Comparison of ENCODE assay signal across 16 cellular contexts in the genomic region with DNA sequence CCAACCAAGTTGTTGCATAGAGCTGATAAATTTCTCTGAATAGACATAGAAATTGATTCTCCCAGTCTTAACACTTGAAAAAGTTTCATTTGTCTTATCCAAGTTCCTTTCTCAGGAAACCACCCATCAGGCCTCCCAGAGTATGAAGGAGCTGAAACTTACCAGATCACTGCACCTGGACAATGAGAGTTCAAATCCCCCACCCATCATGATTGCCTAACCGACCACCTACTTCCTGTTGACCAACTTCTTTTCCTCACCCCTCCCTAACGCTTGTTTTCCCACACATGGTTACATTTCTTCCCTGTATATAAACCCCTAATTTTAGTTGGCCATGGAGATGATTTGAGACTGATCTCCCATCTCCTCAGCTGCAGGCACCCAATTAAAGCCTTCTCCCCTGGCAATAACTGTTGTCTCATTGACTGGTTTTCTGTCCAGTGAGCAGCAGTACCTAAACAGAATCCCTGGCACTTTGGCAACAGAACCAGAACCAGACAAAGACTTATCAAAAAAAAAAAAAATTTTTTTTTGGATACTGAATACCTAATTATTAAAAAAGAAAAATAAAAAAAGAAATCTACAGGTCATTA.
A peak's percentile ranks its signal among the peaks of the same experiment; 100 is the strongest.
DNase-seq lines count a peak whose midpoint lies in the region; ATAC-seq, FAIRE-seq and TF ChIP-seq lines count a peak whose summit lies in the region.
"Had no signal": no experiment of that assay in that cellular context is flagged by ENCODE, and none has a peak within 500 bp of the region (broad histone marks: within the 10 kb centered on the region; RNA-seq: fewer than 3 reads in every experiment).

No MANE protein-coding gene starts in this region.

- H3K9ac ChIP-seq in HepG2 (ENCODE audit: insufficient read depth, low read depth, low read length): no peak overlapping the region
- H3K9ac ChIP-seq: BLaER1 treated with 17β-estradiol and CSF1 and Interleukin-3, amounts not matched to agents 10 nM and 100 nM had no signal

- H3K36me3 ChIP-seq in HepG2 (replicated peaks in 1 of 2; ENCODE audit: control insufficient read depth in 1 of 2, insufficient read depth in 2 of 2, low read length in 2 of 2): no peaks in the 10 kb centered on the region
- no peaks in the 10 kb centered on the region for H3K36me3 ChIP-seq in right lobe of liver

- TF ChIP-seq EP300 in HepG2 (IDR thresholded peaks at IDR 0.05; ENCODE audit: low read depth in 2 of 2, low read length in 2 of 2) (no peak), HepG2 (CRISPR knock-in tag; IDR thresholded peaks at IDR 0.05; ENCODE audit: borderline replicate concordance) (no peak)

- no peaks in the 10 kb centered on the region for H3K27me3 ChIP-seq in HepG2 (ENCODE audit: control insufficient read depth in 1 of 2, insufficient read depth in 2 of 2, low read length in 2 of 2)
- no peaks in the 10 kb centered on the region for H3K27me3 ChIP-seq in right lobe of liver
- H3K27me3 ChIP-seq: BLaER1 treated with 17β-estradiol and CSF1 and Interleukin-3, amounts not matched to agents 10 nM and 100 nM had no signal

- BruUV-seq in HepG2 (replicated peaks; lab: Mats Ljungman, UMichigan): no TSS peak

- H3K4me2 ChIP-seq in HepG2 (ENCODE audit: low read depth, low read length): no peak overlapping the region
- H3K4me2 ChIP-seq: BLaER1 treated with 17β-estradiol and CSF1 and Interleukin-3, amounts not matched to agents 10 nM and 100 nM; GM23338 had no signal

- ATAC-seq in HepG2 (no peak), right lobe of liver (no peak)
- ATAC-seq: CD8-positive, alpha-beta T cell; GM23338 had no signal

- intact Hi-C loops in HepG2 (cut with micrococcal nuclease; ENCODE audit: unreplicated experiment): no loop called here
- intact Hi-C loops in right lobe of liver (cut with DNase I): loop anchor here in 1 of 2 donors (10.0 kb wide), 1 partner anchor 90 kb away; no protein-coding TSS in a partner anchor

- no peak for FAIRE-seq in HepG2 (lab: Jason Lieb, UNC)
- FAIRE-seq: G401.6, GM12892, GM18507, H54 had no signal

- H3K9me3 ChIP-seq in HepG2 (ENCODE audit: low read length) (peaks cover 12% of the 10 kb centered on the region), right lobe of liver (no peaks in the 10 kb centered on the region)

- CTCF ChIA-PET in HepG2 (lab: Yijun Ruan, JAX; ENCODE audit: low intra/inter-chr PET ratio, low total read pairs): no interaction called here

- H3K4me1 ChIP-seq in HepG2 (ENCODE audit: insufficient read depth, low read length): peaks cover 16% of the 10 kb centered on the region
- H3K4me1 ChIP-seq in right lobe of liver: no peaks in the 10 kb centered on the region
- H3K4me1 ChIP-seq: BLaER1 treated with 17β-estradiol and CSF1 and Interleukin-3, amounts not matched to agents 10 nM and 100 nM had no signal

- DNase-seq in HepG2 (ENCODE audit: low spot score) (no peak), right lobe of liver (no peak), MV-4-11 (lab: John Stamatoyannopoulos, UW) (peak; percentile 57), epithelial cell of esophagus (ENCODE audit: low read depth) (peak; percentile 27), NCI-H510A (lab: John Stamatoyannopoulos, UW) (no peak)
- no peak for DNase-seq in stimulated activated naive CD4-positive, alpha-beta T cell treated with Interleukin-2 at 50 U/mL for 16 hours (lab: John Stamatoyannopoulos, UW)
- DNase-seq in activated CD4-positive, alpha-beta T cell treated with anti-CD3 and anti-CD28 coated beads for 4 hours: no peak
- DNase-seq: CD8-positive, alpha-beta T cell; DMS 273 treated with DMSO at 0.1 percent for 48 hours; HCEC 1CT had no signal

- H3K27ac ChIP-seq in HepG2 (ENCODE audit: extremely low read length, insufficient read depth, low read length) (no peak overlapping the region), right lobe of liver (no peak overlapping the region)
- H3K27ac ChIP-seq: BLaER1 treated with 17β-estradiol and CSF1 and Interleukin-3, amounts not matched to agents 10 nM and 100 nM had no signal

- TF ChIP-seq CTCF in HepG2 (CRISPR knock-in tag; IDR thresholded peaks at IDR 0.05) (no peak), right lobe of liver (IDR thresholded peaks at IDR 0.05) (no peak), epithelial cell of esophagus (IDR thresholded peaks at IDR 0.05; ENCODE audit: insufficient read depth, low read depth, low read length, missing control alignments) (no peak)

- H2AFZ ChIP-seq in HepG2 (ENCODE audit: low read length): no peak overlapping the region
- H2AFZ ChIP-seq: GM23338 had no signal

- H4K20me1 ChIP-seq in HepG2 (ENCODE audit: insufficient read depth, low read length): no peaks in the 10 kb centered on the region

- TF ChIP-seq POLR2A in HepG2 (IDR thresholded peaks at IDR 0.05; ENCODE audit: insufficient read depth in 1 of 2, low read depth in 2 of 2, low read length in 2 of 2): no peak
- TF ChIP-seq POLR2A in right lobe of liver (IDR thresholded peaks at IDR 0.05): no peak

- H3K4me3 ChIP-seq in HepG2 (replicated peaks in 1 of 3; ENCODE audit: insufficient read depth in 1 of 3, low read depth in 2 of 3, low read length in 3 of 3) (no peak overlapping the region), right lobe of liver (no peak overlapping the region), epithelial cell of esophagus (ENCODE audit: low read length) (no peak overlapping the region)
- H3K4me3 ChIP-seq: BLaER1 treated with 17β-estradiol and CSF1 and Interleukin-3, amounts not matched to agents 10 nM and 100 nM; GM23338 had no signal

- in situ Hi-C loops in HepG2 (cut with HindIII; ENCODE audit: extremely low pct_ligation_motif_present, low pct_unique_long_range_greater_than_20kb): no loop called here

- WGBS in HepG2 (ENCODE audit: low lambda C conversion rate): 95% methylated on average over 2 of the region's 2 CpGs
- 71% methylated on average over 2 of the region's 2 CpGs for WGBS in right lobe of liver (ENCODE audit: insufficient coverage, low coverage, low lambda C conversion rate, missing lambda C conversion rate)

- no peak for TF ChIP-seq RAD21 in HepG2 (CRISPR knock-in tag; IDR thresholded peaks at IDR 0.05)

- H3K79me2 ChIP-seq in HepG2 (ENCODE audit: insufficient read depth, low read length): no peaks in the 10 kb centered on the region

- POLR2A ChIA-PET in HepG2 (lab: Yijun Ruan, JAX): no interaction called here

TF ChIP-seq in HepG2, 621 proteins besides CTCF, POLR2A, EP300 and RAD21:
- TF ChIP-seq, protein P1, sequence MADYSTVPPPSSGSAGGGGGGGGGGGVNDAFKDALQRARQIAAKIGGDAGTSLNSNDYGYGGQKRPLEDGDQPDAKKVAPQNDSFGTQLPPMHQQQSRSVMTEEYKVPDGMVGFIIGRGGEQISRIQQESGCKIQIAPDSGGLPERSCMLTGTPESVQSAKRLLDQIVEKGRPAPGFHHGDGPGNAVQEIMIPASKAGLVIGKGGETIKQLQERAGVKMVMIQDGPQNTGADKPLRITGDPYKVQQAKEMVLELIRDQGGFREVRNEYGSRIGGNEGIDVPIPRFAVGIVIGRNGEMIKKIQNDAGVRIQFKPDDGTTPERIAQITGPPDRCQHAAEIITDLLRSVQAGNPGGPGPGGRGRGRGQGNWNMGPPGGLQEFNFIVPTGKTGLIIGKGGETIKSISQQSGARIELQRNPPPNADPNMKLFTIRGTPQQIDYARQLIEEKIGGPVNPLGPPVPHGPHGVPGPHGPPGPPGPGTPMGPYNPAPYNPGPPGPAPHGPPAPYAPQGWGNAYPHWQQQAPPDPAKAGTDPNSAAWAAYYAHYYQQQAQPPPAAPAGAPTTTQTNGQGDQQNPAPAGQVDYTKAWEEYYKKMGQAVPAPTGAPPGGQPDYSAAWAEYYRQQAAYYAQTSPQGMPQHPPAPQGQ (CRISPR knock-in tag; IDR thresholded peaks at IDR 0.05; ENCODE audit: borderline replicate concordance): no peak
- TF ChIP-seq ZNF124 (CRISPR knock-in tag; IDR thresholded peaks at IDR 0.05): peak; percentile 91; the same call in 1 of the 2 replicates

Comparison
In these comparisons a context has a peak if more than half of its experiments do, and no peak if none do; other contexts are left out.
1. DNase-seq: peak in MV-4-11 (single experiment) and epithelial cell of esophagus (single experiment); none in HepG2 (single experiment), right lobe of liver (0 of 3), stimulated activated naive CD4-positive, alpha-beta T cell treated with Interleukin-2 at 50 U/mL for 16 hours (single experiment), activated CD4-positive, alpha-beta T cell treated with anti-CD3 and anti-CD28 coated beads for 4 hours (0 of 2) and NCI-H510A (single experiment).